Comparison of ENCODE assay signal across 10 cellular contexts in the genomic region with DNA sequence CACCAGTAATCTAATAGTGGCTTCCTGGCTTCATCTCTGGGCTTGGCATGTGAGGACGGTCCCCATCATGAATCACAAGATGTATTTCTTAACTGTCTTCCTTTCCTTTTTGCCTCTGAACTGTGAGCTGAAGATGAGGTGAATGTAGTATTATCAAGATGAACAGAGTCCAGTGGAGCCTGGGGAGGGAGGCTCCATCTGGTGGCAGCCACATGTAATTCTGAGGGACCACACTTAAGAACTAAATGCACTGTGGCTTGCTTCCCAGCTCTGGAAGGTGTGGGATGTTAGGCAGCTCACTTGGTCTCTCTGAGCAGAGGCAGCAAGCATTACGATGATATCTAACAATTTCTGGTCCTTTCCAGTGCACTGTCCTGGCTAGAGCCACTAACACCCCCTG.
DNase-seq lines count a peak whose midpoint lies in the region; ATAC-seq, FAIRE-seq and TF ChIP-seq lines count a peak whose summit lies in the region.
"Had no signal": no experiment of that assay in that cellular context is flagged by ENCODE, and none has a peak within 500 bp of the region (broad histone marks: within the 10 kb centered on the region; RNA-seq: fewer than 3 reads in every experiment).

No MANE protein-coding gene starts in this region.

- peak; percentile 84 to 85 for ATAC-seq in A549

- no peak for TF ChIP-seq POLR2A in A549 (IDR thresholded peaks at IDR 0.05; ENCODE audit: low read length)

- TF ChIP-seq RAD21 in A549 (conservative IDR thresholded peaks at IDR 0.05 in 1 of 2, IDR thresholded peaks at IDR 0.05 in 1 of 2), result peak in 1 of 2 experiments; percentile 52; a peak in 3 of 5 replicates

- CTCF ChIA-PET in A549 (lab: Yijun Ruan, JAX), result interaction anchor here (0.6 to 4.2 kb wide), 14 partner anchors 8 to 631 kb away, joined by 3 to 16 read pairs (median 3); partner anchors contain the start of gene ASIC2

- POLR2A ChIA-PET in A549 (lab: Yijun Ruan, JAX), result no interaction called here

- FAIRE-seq in A549 (lab: Jason Lieb, UNC), result no peak
- FAIRE-seq: frontal cortex had no signal

- TF ChIP-seq CTCF in A549 (IDR thresholded peaks at IDR 0.05) (peak; percentile 50), GM20000 (IDR thresholded peaks at IDR 0.05; ENCODE audit: extremely low read depth, missing control alignments) (peak; percentile 30)

- H3K4me3 ChIP-seq in A549, result no peak overlapping the region

- TF ChIP-seq EP300 in A549 (IDR thresholded peaks at IDR 0.05), result no peak

- no peaks in the 10 kb centered on the region for H3K4me1 ChIP-seq in A549

- WGBS in A549 (ENCODE audit: missing lambda C conversion rate), result 2% methylated on average over 2 of the region's 2 CpGs

- H3K4me2 ChIP-seq in A549, result no peak overlapping the region

- DNase-seq in A549 (ENCODE audit: low read depth in 1 of 2, low spot score in 1 of 2) (peak; percentile 20 to 44), GM20000 (ENCODE audit: low spot score) (peak; percentile 13), anterior cingulate cortex (lab: John Stamatoyannopoulos, UW) (peak in 41 of 58 donors; percentile 2 to 78 (median 25)), kidney glomerular epithelial cell (lab: John Stamatoyannopoulos, UW) (peak; percentile 1), NCI-H2029 (lab: John Stamatoyannopoulos, UW) (no peak)
- DNase-seq in stimulated activated CD8-positive, alpha-beta memory T cell treated with anti-CD3 and anti-CD28 coated beads, Interleukin-4, amount 100 ng/mL, for 48 hours, result no peak
- no peak for DNase-seq in activated naive CD4-positive, alpha-beta T cell (lab: John Stamatoyannopoulos, UW)
- DNase-seq in activated CD8-positive, alpha-beta memory T cell treated with anti-CD3 and anti-CD28 coated beads, Interleukin-2, amount 50 U/mL, for 4 hours, result no peak
- DNase-seq: GDM1 had no signal

- H3K9me3 ChIP-seq in A549, result no peaks in the 10 kb centered on the region

- H3K27ac ChIP-seq in A549, result no peak overlapping the region

TF ChIP-seq in A549, 52 proteins besides CTCF, POLR2A, EP300 and RAD21:
- no peak for TF ChIP-seq MAZ (IDR thresholded peaks at IDR 0.05; ENCODE audit: borderline replicate concordance, low read depth, low read length)
- peak; percentile 43; the same call in 2 of the 3 replicates for TF ChIP-seq SMC3 (IDR thresholded peaks at IDR 0.05)
TF ChIP-seq in A549: peak in this region for 1.

Comparison
In these comparisons a context has a peak if more than half of its experiments do, and no peak if none do; other contexts are left out.
1. DNase-seq: peak in A549 (2 of 2), GM20000 (single experiment), anterior cingulate cortex (41 of 58) and kidney glomerular epithelial cell (single experiment); none in stimulated activated CD8-positive, alpha-beta memory T cell treated with anti-CD3 and anti-CD28 coated beads, Interleukin-4, amount 100 ng/mL, for 48 hours (single experiment), NCI-H2029 (single experiment), activated naive CD4-positive, alpha-beta T cell (0 of 4) and activated CD8-positive, alpha-beta memory T cell treated with anti-CD3 and anti-CD28 coated beads, Interleukin-2, amount 50 U/mL, for 4 hours (single experiment).